ENCODE assay signal across 1 cellular context in the genomic region with DNA sequence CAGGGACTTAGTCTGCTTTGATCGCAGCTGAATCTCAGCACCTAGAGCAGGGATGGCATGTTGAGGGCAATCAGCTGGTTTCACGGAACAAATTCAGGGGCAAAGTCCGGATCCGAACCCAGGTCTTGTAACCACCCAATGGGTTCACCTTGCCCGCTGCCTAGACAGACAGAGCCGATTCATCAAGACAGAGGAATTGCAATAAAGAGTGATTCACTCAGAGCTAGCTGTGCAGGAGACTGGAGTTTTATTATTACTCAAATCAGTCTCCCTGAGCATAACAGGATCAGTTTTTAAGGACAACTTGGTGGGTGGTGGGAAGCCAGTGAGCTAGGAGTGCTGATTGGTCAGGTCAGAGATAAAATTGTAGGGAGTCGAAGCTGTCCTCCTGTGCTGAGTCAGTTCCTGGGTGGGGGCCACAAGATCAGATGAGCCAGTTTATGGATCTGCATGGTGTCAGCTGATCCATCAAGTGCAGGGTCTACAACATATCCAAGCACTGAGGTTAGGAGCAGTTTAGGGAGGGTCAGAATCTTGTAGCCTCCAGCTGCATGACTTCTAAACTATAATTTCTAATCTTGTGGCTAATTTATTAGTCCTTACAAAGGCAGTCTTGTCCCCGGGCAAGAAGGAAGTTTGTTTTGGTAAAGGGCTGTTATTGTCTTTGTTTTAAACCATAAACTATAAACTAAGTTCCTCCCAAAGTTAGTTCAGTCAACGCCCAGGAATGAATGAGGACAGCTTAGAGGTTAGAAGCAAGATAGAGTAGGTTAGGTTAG.
TF ChIP-seq lines count a peak whose summit lies in the region.

No MANE protein-coding gene starts in this region.

TF ChIP-seq in K562, 482 proteins besides CTCF, POLR2A, EP300 and RAD21 (continued from another document and continues in another):
- TF ChIP-seq ATF1 (CRISPR knock-in tag; IDR thresholded peaks at IDR 0.05) (no peak), ATF1 (tag; IDR thresholded peaks at IDR 0.05) (peak; percentile 55), SMC3 (conservative IDR thresholded peaks at IDR 0.05; ENCODE audit: insufficient read depth, low read depth, low read length) (no peak), KLF16 (IDR thresholded peaks at IDR 0.05) (no peak), MYC (IDR thresholded peaks at IDR 0.05; ENCODE audit: low read depth, low read length) (no peak), MYC (CRISPR knock-in tag; IDR thresholded peaks at IDR 0.05; ENCODE audit: borderline replicate concordance, low read depth) (no peak), NFYB (IDR thresholded peaks at IDR 0.05; ENCODE audit: extremely low read depth, insufficient read length) (peak; percentile 51), NR2C2 (CRISPR knock-in tag; IDR thresholded peaks at IDR 0.05) (no peak), NR2C2 (tag; IDR thresholded peaks at IDR 0.05) (peak; percentile 24; the same call in 1 of the 2 replicates), SMARCC2 (IDR thresholded peaks at IDR 0.05; ENCODE audit: low read depth) (no peak; the same call in 1 of the 2 replicates), XRCC3 (IDR thresholded peaks at IDR 0.05) (no peak), PCBP1 (IDR thresholded peaks at IDR 0.05; ENCODE audit: low read depth, low read length, poor library complexity, severe bottlenecking) (no peak), EHMT2 (IDR thresholded peaks at IDR 0.05) (no peak; the same call in 1 of the 2 replicates), CC2D1A (IDR thresholded peaks at IDR 0.05) (peak; percentile 93), ZNF431 (CRISPR knock-in tag; IDR thresholded peaks at IDR 0.05) (no peak), EZH2 (IDR thresholded peaks at IDR 0.05; ENCODE audit: borderline replicate concordance, low read depth, low read length) (no peak), MAZ (CRISPR knock-in tag; conservative IDR thresholded peaks at IDR 0.05 in 1 of 2, IDR thresholded peaks at IDR 0.05 in 1 of 2) (peak; percentile 67 to 78; a peak in 3 of 4 replicates), LCOR (CRISPR knock-in tag; IDR thresholded peaks at IDR 0.05) (no peak), ZNF717 (CRISPR knock-in tag; IDR thresholded peaks at IDR 0.05) (no peak), ZNF436 (CRISPR knock-in tag; IDR thresholded peaks at IDR 0.05) (no peak), RBM22 (IDR thresholded peaks at IDR 0.05; ENCODE audit: low read depth, low read length, poor library complexity, severe bottlenecking) (no peak), NR1H2 (CRISPR knock-in tag; IDR thresholded peaks at IDR 0.05) (0 out of 2 replicates have a peak, but pooled peaks have one; percentile 37), NFRKB (IDR thresholded peaks at IDR 0.05; ENCODE audit: low read depth) (no peak), BRD9 (IDR thresholded peaks at IDR 0.05; ENCODE audit: low read depth, partially characterized antibody) (no peak), MEF2A (IDR thresholded peaks at IDR 0.05; ENCODE audit: control insufficient read depth, low read depth, low read length) (no peak)
- TF ChIP-seq, protein P1, sequence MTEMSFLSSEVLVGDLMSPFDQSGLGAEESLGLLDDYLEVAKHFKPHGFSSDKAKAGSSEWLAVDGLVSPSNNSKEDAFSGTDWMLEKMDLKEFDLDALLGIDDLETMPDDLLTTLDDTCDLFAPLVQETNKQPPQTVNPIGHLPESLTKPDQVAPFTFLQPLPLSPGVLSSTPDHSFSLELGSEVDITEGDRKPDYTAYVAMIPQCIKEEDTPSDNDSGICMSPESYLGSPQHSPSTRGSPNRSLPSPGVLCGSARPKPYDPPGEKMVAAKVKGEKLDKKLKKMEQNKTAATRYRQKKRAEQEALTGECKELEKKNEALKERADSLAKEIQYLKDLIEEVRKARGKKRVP (CRISPR knock-in tag; IDR thresholded peaks at IDR 0.05): no peak
- TF ChIP-seq, protein P2, sequence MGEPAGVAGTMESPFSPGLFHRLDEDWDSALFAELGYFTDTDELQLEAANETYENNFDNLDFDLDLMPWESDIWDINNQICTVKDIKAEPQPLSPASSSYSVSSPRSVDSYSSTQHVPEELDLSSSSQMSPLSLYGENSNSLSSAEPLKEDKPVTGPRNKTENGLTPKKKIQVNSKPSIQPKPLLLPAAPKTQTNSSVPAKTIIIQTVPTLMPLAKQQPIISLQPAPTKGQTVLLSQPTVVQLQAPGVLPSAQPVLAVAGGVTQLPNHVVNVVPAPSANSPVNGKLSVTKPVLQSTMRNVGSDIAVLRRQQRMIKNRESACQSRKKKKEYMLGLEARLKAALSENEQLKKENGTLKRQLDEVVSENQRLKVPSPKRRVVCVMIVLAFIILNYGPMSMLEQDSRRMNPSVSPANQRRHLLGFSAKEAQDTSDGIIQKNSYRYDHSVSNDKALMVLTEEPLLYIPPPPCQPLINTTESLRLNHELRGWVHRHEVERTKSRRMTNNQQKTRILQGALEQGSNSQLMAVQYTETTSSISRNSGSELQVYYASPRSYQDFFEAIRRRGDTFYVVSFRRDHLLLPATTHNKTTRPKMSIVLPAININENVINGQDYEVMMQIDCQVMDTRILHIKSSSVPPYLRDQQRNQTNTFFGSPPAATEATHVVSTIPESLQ (CRISPR knock-in tag; IDR thresholded peaks at IDR 0.05): no peak
- TF ChIP-seq, protein P3, sequence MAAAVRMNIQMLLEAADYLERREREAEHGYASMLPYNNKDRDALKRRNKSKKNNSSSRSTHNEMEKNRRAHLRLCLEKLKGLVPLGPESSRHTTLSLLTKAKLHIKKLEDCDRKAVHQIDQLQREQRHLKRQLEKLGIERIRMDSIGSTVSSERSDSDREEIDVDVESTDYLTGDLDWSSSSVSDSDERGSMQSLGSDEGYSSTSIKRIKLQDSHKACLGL (CRISPR knock-in tag; IDR thresholded peaks at IDR 0.05; ENCODE audit: borderline replicate concordance, poor library complexity, severe bottlenecking): no peak
- TF ChIP-seq, protein P4, sequence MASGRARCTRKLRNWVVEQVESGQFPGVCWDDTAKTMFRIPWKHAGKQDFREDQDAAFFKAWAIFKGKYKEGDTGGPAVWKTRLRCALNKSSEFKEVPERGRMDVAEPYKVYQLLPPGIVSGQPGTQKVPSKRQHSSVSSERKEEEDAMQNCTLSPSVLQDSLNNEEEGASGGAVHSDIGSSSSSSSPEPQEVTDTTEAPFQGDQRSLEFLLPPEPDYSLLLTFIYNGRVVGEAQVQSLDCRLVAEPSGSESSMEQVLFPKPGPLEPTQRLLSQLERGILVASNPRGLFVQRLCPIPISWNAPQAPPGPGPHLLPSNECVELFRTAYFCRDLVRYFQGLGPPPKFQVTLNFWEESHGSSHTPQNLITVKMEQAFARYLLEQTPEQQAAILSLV (tag; IDR thresholded peaks at IDR 0.05): no peak
- TF ChIP-seq, protein P5, sequence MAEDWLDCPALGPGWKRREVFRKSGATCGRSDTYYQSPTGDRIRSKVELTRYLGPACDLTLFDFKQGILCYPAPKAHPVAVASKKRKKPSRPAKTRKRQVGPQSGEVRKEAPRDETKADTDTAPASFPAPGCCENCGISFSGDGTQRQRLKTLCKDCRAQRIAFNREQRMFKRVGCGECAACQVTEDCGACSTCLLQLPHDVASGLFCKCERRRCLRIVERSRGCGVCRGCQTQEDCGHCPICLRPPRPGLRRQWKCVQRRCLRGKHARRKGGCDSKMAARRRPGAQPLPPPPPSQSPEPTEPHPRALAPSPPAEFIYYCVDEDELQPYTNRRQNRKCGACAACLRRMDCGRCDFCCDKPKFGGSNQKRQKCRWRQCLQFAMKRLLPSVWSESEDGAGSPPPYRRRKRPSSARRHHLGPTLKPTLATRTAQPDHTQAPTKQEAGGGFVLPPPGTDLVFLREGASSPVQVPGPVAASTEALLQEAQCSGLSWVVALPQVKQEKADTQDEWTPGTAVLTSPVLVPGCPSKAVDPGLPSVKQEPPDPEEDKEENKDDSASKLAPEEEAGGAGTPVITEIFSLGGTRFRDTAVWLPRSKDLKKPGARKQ (CRISPR knock-in tag; IDR thresholded peaks at IDR 0.05): no peak
- TF ChIP-seq, protein P6, sequence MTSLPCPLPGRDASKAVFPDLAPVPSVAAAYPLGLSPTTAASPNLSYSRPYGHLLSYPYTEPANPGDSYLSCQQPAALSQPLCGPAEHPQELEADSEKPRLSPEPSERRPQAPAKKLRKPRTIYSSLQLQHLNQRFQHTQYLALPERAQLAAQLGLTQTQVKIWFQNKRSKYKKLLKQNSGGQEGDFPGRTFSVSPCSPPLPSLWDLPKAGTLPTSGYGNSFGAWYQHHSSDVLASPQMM (CRISPR knock-in tag; IDR thresholded peaks at IDR 0.05): no peak
- TF ChIP-seq, protein P7, sequence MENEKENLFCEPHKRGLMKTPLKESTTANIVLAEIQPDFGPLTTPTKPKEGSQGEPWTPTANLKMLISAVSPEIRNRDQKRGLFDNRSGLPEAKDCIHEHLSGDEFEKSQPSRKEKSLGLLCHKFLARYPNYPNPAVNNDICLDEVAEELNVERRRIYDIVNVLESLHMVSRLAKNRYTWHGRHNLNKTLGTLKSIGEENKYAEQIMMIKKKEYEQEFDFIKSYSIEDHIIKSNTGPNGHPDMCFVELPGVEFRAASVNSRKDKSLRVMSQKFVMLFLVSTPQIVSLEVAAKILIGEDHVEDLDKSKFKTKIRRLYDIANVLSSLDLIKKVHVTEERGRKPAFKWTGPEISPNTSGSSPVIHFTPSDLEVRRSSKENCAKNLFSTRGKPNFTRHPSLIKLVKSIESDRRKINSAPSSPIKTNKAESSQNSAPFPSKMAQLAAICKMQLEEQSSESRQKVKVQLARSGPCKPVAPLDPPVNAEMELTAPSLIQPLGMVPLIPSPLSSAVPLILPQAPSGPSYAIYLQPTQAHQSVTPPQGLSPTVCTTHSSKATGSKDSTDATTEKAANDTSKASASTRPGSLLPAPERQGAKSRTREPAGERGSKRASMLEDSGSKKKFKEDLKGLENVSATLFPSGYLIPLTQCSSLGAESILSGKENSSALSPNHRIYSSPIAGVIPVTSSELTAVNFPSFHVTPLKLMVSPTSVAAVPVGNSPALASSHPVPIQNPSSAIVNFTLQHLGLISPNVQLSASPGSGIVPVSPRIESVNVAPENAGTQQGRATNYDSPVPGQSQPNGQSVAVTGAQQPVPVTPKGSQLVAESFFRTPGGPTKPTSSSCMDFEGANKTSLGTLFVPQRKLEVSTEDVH (IDR thresholded peaks at IDR 0.05; ENCODE audit: low read depth, partially characterized antibody): no peak
- TF ChIP-seq, protein P8, sequence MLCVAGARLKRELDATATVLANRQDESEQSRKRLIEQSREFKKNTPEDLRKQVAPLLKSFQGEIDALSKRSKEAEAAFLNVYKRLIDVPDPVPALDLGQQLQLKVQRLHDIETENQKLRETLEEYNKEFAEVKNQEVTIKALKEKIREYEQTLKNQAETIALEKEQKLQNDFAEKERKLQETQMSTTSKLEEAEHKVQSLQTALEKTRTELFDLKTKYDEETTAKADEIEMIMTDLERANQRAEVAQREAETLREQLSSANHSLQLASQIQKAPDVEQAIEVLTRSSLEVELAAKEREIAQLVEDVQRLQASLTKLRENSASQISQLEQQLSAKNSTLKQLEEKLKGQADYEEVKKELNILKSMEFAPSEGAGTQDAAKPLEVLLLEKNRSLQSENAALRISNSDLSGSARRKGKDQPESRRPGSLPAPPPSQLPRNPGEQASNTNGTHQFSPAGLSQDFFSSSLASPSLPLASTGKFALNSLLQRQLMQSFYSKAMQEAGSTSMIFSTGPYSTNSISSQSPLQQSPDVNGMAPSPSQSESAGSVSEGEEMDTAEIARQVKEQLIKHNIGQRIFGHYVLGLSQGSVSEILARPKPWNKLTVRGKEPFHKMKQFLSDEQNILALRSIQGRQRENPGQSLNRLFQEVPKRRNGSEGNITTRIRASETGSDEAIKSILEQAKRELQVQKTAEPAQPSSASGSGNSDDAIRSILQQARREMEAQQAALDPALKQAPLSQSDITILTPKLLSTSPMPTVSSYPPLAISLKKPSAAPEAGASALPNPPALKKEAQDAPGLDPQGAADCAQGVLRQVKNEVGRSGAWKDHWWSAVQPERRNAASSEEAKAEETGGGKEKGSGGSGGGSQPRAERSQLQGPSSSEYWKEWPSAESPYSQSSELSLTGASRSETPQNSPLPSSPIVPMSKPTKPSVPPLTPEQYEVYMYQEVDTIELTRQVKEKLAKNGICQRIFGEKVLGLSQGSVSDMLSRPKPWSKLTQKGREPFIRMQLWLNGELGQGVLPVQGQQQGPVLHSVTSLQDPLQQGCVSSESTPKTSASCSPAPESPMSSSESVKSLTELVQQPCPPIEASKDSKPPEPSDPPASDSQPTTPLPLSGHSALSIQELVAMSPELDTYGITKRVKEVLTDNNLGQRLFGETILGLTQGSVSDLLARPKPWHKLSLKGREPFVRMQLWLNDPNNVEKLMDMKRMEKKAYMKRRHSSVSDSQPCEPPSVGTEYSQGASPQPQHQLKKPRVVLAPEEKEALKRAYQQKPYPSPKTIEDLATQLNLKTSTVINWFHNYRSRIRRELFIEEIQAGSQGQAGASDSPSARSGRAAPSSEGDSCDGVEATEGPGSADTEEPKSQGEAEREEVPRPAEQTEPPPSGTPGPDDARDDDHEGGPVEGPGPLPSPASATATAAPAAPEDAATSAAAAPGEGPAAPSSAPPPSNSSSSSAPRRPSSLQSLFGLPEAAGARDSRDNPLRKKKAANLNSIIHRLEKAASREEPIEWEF (CRISPR knock-in tag; IDR thresholded peaks at IDR 0.05): no peak
- TF ChIP-seq, protein P9, sequence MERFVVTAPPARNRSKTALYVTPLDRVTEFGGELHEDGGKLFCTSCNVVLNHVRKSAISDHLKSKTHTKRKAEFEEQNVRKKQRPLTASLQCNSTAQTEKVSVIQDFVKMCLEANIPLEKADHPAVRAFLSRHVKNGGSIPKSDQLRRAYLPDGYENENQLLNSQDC (CRISPR knock-in tag; IDR thresholded peaks at IDR 0.05): no peak
- TF ChIP-seq, protein P10, sequence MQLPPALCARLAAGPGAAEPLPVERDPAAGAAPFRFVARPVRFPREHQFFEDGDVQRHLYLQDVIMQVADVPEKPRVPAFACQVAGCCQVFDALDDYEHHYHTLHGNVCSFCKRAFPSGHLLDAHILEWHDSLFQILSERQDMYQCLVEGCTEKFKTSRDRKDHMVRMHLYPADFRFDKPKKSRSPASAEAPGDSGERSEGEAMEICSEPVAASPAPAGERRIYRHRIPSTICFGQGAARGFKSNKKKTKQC (CRISPR knock-in tag; IDR thresholded peaks at IDR 0.05): no peak
- TF ChIP-seq, protein P11, sequence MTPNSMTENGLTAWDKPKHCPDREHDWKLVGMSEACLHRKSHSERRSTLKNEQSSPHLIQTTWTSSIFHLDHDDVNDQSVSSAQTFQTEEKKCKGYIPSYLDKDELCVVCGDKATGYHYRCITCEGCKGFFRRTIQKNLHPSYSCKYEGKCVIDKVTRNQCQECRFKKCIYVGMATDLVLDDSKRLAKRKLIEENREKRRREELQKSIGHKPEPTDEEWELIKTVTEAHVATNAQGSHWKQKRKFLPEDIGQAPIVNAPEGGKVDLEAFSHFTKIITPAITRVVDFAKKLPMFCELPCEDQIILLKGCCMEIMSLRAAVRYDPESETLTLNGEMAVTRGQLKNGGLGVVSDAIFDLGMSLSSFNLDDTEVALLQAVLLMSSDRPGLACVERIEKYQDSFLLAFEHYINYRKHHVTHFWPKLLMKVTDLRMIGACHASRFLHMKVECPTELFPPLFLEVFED (CRISPR knock-in tag; conservative IDR thresholded peaks at IDR 0.05): no peak
